ENCODE assay signal across 25 cellular contexts in genomic region chr6:16882230-16882629, GRCh38.
"Had no signal": no experiment of that assay in that cellular context is flagged by ENCODE, and none has a peak within 500 bp of the region (broad histone marks: within the 10 kb centered on the region; RNA-seq: fewer than 3 reads in every experiment).

No MANE protein-coding gene starts in this region.

- H3K79me2 ChIP-seq: hepatocyte had no signal

- H3K36me3 ChIP-seq: colonic mucosa, esophagus muscularis mucosa, gastroesophageal sphincter, heart left ventricle, left lung, lower lobe of right lung had no signal

- H3K4me2 ChIP-seq: hepatocyte had no signal

- H3K4me1 ChIP-seq: colonic mucosa, esophagus muscularis mucosa, foreskin keratinocyte, gastroesophageal sphincter, heart left ventricle, left lung, lower lobe of right lung had no signal

- ATAC-seq: foreskin keratinocyte; gastroesophageal sphincter; heart left ventricle; left lung; left ventricle myocardium superior; lower lobe of right lung; mucosa of descending colon; naive thymus-derived CD8-positive, alpha-beta T cell had no signal

- H3K36me3 Mint-ChIP-seq: immature natural killer cell, mesothelial cell of epicardium, naive B cell had no signal

- H3K27ac ChIP-seq: colonic mucosa, dorsolateral prefrontal cortex, esophagus muscularis mucosa, foreskin keratinocyte, gastroesophageal sphincter, heart left ventricle, hepatocyte, left lung, lower lobe of right lung had no signal

- H3K4me1 Mint-ChIP-seq: immature natural killer cell; naive B cell; naive thymus-derived CD8-positive, alpha-beta T cell had no signal

- FAIRE-seq: frontal cortex, kidney had no signal

- H3K9me3 ChIP-seq: colonic mucosa, esophagus muscularis mucosa, lower lobe of right lung, mucosa of descending colon had no signal

- H3K27ac Mint-ChIP-seq: immature natural killer cell, mesothelial cell of epicardium, naive B cell had no signal

- H3K4me3 ChIP-seq: colonic mucosa, dorsolateral prefrontal cortex, esophagus muscularis mucosa, gastroesophageal sphincter, heart left ventricle, hepatocyte, left lung, lower lobe of right lung, mucosa of descending colon had no signal

- H2AFZ ChIP-seq: hepatocyte had no signal

- H3K27me3 ChIP-seq: colonic mucosa, dorsolateral prefrontal cortex, esophagus muscularis mucosa, gastroesophageal sphincter, heart left ventricle, hepatocyte, left lung had no signal

- H3K4me3 Mint-ChIP-seq: immature natural killer cell; mesothelial cell of epicardium; naive B cell; naive thymus-derived CD8-positive, alpha-beta T cell had no signal

- DNase-seq: colonic mucosa; cortex of kidney; dermis blood vessel endothelial cell; dorsolateral prefrontal cortex; effector CD4-positive, alpha-beta T cell; effector memory CD4-positive, alpha-beta T cell; foreskin keratinocyte; heart left ventricle; hypothalamus; immature natural killer cell; islet precursor cell; kidney; kidney glomerular epithelial cell; left lung; left ventricle myocardium superior; lower lobe of right lung; mesenchymal stem cell; mucosa of descending colon; naive B cell; naive thymus-derived CD8-positive, alpha-beta T cell had no signal
